Comparison of ENCODE assay signal across 1 cellular context in genomic region chr6:7270320-7271204, GRCh38.
A peak's percentile ranks its signal among the peaks of the same experiment; 100 is the strongest.
TF ChIP-seq lines count a peak whose summit lies in the region.

No MANE protein-coding gene starts in this region.

TF ChIP-seq in HepG2, 621 proteins besides CTCF, POLR2A, EP300 and RAD21 (continued from another document and continues in another):
- TF ChIP-seq, protein P1, sequence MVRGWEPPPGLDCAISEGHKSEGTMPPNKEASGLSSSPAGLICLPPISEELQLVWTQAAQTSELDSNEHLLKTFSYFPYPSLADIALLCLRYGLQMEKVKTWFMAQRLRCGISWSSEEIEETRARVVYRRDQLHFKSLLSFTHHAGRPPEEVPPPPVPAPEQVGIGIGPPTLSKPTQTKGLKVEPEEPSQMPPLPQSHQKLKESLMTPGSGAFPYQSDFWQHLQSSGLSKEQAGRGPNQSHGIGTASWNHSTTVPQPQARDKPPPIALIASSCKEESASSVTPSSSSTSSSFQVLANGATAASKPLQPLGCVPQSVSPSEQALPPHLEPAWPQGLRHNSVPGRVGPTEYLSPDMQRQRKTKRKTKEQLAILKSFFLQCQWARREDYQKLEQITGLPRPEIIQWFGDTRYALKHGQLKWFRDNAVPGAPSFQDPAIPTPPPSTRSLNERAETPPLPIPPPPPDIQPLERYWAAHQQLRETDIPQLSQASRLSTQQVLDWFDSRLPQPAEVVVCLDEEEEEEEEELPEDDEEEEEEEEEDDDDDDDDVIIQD (CRISPR knock-in tag; IDR thresholded peaks at IDR 0.05; ENCODE audit: low read depth) = peak; percentile 81
- TF ChIP-seq, protein P2, sequence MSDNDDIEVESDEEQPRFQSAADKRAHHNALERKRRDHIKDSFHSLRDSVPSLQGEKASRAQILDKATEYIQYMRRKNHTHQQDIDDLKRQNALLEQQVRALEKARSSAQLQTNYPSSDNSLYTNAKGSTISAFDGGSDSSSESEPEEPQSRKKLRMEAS (IDR thresholded peaks at IDR 0.05) = peak; percentile 44; the same call in 1 of the 2 replicates
- 0 out of 2 replicates have a peak, but pooled peaks have one; percentile 10 for TF ChIP-seq ZNF503 (CRISPR knock-in tag; IDR thresholded peaks at IDR 0.05)
- no peak for TF ChIP-seq RNF2 (conservative IDR thresholded peaks at IDR 0.05; ENCODE audit: low read depth)
- peak; percentile 61; the same call in 1 of the 2 replicates for TF ChIP-seq AHDC1 (CRISPR knock-in tag; IDR thresholded peaks at IDR 0.05; ENCODE audit: borderline replicate concordance)
- no peak; the same call in 1 of the 2 replicates for TF ChIP-seq ZNF792 (CRISPR knock-in tag; IDR thresholded peaks at IDR 0.05)
- TF ChIP-seq ZNF10 (CRISPR knock-in tag; IDR thresholded peaks at IDR 0.05; ENCODE audit: borderline replicate concordance, low read depth) = no peak
- no peak for TF ChIP-seq ZNF432 (CRISPR knock-in tag; IDR thresholded peaks at IDR 0.05; ENCODE audit: borderline replicate concordance)
- TF ChIP-seq, protein P3, sequence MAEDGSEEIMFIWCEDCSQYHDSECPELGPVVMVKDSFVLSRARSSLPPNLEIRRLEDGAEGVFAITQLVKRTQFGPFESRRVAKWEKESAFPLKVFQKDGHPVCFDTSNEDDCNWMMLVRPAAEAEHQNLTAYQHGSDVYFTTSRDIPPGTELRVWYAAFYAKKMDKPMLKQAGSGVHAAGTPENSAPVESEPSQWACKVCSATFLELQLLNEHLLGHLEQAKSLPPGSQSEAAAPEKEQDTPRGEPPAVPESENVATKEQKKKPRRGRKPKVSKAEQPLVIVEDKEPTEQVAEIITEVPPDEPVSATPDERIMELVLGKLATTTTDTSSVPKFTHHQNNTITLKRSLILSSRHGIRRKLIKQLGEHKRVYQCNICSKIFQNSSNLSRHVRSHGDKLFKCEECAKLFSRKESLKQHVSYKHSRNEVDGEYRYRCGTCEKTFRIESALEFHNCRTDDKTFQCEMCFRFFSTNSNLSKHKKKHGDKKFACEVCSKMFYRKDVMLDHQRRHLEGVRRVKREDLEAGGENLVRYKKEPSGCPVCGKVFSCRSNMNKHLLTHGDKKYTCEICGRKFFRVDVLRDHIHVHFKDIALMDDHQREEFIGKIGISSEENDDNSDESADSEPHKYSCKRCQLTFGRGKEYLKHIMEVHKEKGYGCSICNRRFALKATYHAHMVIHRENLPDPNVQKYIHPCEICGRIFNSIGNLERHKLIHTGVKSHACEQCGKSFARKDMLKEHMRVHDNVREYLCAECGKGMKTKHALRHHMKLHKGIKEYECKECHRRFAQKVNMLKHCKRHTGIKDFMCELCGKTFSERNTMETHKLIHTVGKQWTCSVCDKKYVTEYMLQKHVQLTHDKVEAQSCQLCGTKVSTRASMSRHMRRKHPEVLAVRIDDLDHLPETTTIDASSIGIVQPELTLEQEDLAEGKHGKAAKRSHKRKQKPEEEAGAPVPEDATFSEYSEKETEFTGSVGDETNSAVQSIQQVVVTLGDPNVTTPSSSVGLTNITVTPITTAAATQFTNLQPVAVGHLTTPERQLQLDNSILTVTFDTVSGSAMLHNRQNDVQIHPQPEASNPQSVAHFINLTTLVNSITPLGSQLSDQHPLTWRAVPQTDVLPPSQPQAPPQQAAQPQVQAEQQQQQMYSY (CRISPR knock-in tag; IDR thresholded peaks at IDR 0.05) = no peak
- TF ChIP-seq, protein P4, sequence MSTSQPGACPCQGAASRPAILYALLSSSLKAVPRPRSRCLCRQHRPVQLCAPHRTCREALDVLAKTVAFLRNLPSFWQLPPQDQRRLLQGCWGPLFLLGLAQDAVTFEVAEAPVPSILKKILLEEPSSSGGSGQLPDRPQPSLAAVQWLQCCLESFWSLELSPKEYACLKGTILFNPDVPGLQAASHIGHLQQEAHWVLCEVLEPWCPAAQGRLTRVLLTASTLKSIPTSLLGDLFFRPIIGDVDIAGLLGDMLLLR (CRISPR knock-in tag; IDR thresholded peaks at IDR 0.05) = no peak
- TF ChIP-seq ZNF160 (CRISPR knock-in tag; IDR thresholded peaks at IDR 0.05) = no peak
- TF ChIP-seq NPAS2 (CRISPR knock-in tag; IDR thresholded peaks at IDR 0.05; ENCODE audit: borderline replicate concordance) = no peak
- peak; percentile 86; the same call in 1 of the 2 replicates for TF ChIP-seq ARID2 (CRISPR knock-in tag; IDR thresholded peaks at IDR 0.05; ENCODE audit: borderline replicate concordance)
- TF ChIP-seq ZNF282 (IDR thresholded peaks at IDR 0.05; ENCODE audit: partially characterized antibody) = no peak
- no peak for TF ChIP-seq ZNF672 (CRISPR knock-in tag; IDR thresholded peaks at IDR 0.05)
- TF ChIP-seq DMTF1 (CRISPR knock-in tag; IDR thresholded peaks at IDR 0.05) = no peak
- no peak for TF ChIP-seq ZNF841 (CRISPR knock-in tag; IDR thresholded peaks at IDR 0.05; ENCODE audit: borderline replicate concordance)
- no peak for TF ChIP-seq GZF1 (CRISPR knock-in tag; IDR thresholded peaks at IDR 0.05)
- TF ChIP-seq THAP8 (CRISPR knock-in tag; IDR thresholded peaks at IDR 0.05; ENCODE audit: borderline replicate concordance) = peak; percentile 43; the same call in 1 of the 2 replicates
- TF ChIP-seq SKIL (CRISPR knock-in tag; IDR thresholded peaks at IDR 0.05; ENCODE audit: borderline replicate concordance) = peak; percentile 39; the same call in 1 of the 2 replicates
- TF ChIP-seq SAP130 (CRISPR knock-in tag; IDR thresholded peaks at IDR 0.05; ENCODE audit: low read depth) = peak; percentile 77
- no peak for TF ChIP-seq CHCHD3 (CRISPR knock-in tag; IDR thresholded peaks at IDR 0.05)
- peak; percentile 85 for TF ChIP-seq MTA1 (CRISPR knock-in tag; IDR thresholded peaks at IDR 0.05; ENCODE audit: borderline replicate concordance)
- TF ChIP-seq ZBTB38 (CRISPR knock-in tag; IDR thresholded peaks at IDR 0.05) = peak; percentile 73
- peak; percentile 60; the same call in 1 of the 2 replicates for TF ChIP-seq FOXP1 (IDR thresholded peaks at IDR 0.05)
- no peak; the same call in 1 of the 2 replicates for TF ChIP-seq FOXP1 (CRISPR knock-in tag; IDR thresholded peaks at IDR 0.05)
- no peak for TF ChIP-seq ZNF296 (CRISPR knock-in tag; conservative IDR thresholded peaks at IDR 0.05)
- TF ChIP-seq, protein P5, sequence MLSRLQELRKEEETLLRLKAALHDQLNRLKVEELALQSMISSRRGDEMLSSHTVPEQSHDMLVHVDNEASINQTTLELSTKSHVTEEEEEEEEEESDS (CRISPR knock-in tag; IDR thresholded peaks at IDR 0.05; ENCODE audit: borderline replicate concordance) = 0 out of 2 replicates have a peak, but pooled peaks have one; percentile 2
- TF ChIP-seq BHLHE40 (IDR thresholded peaks at IDR 0.05; ENCODE audit: low read length) = no peak
- TF ChIP-seq ZNF121 (CRISPR knock-in tag; IDR thresholded peaks at IDR 0.05) = peak; percentile 74; the same call in 1 of the 2 replicates
- TF ChIP-seq ONECUT2 (CRISPR knock-in tag; IDR thresholded peaks at IDR 0.05) = no peak
- TF ChIP-seq LBX2 (CRISPR knock-in tag; IDR thresholded peaks at IDR 0.05; ENCODE audit: borderline replicate concordance) = 0 out of 2 replicates have a peak, but pooled peaks have one; percentile 39
- no peak for TF ChIP-seq SIX1 (CRISPR knock-in tag; IDR thresholded peaks at IDR 0.05; ENCODE audit: borderline replicate concordance)
- TF ChIP-seq, protein P6, sequence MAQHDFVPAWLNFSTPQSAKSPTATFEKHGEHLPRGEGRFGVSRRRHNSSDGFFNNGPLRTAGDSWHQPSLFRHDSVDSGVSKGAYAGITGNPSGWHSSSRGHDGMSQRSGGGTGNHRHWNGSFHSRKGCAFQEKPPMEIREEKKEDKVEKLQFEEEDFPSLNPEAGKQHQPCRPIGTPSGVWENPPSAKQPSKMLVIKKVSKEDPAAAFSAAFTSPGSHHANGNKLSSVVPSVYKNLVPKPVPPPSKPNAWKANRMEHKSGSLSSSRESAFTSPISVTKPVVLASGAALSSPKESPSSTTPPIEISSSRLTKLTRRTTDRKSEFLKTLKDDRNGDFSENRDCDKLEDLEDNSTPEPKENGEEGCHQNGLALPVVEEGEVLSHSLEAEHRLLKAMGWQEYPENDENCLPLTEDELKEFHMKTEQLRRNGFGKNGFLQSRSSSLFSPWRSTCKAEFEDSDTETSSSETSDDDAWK (CRISPR knock-in tag; IDR thresholded peaks at IDR 0.05) = no peak
